ENCODE assay signal across 9 cellular contexts in the genomic region with DNA sequence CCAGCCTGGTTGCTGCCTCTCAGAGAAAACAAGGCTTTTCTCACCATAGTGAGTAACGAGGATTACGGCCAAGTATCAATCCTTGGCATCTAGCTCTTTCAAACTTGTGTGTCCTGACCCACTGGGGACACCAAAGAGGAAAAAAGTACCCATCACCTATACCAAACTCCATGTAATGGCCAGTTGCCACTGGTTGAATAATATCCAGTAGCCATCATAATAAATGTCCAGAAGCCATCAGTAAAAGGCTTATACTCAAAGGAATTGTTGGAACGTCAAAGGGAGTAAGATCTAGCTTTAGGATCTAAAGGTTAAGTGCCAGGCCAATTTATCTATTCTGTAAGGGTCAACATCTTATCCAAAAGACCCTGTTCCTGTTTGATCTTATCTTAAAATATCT.
"Had no signal": no experiment of that assay in that cellular context is flagged by ENCODE, and none has a peak within 500 bp of the region (broad histone marks: within the 10 kb centered on the region; RNA-seq: fewer than 3 reads in every experiment).

No MANE protein-coding gene starts in this region.

- H3K9me3 ChIP-seq: HAP-1 had no signal

- H3K4me1 ChIP-seq: HAP-1 had no signal

- DNase-seq: GM23248, H7, IMR-90, Karpas-422, KBM-7 had no signal

- H3K9ac ChIP-seq: GM23248, KMS-11 had no signal

- H3K27ac ChIP-seq: GM23248, HL-60, KMS-11 had no signal

- ATAC-seq: HCT116 had no signal

- H2AFZ ChIP-seq: GM23248 had no signal

- H3K4me3 ChIP-seq: GM23248, HAP-1 had no signal

- H3K4me2 ChIP-seq: KMS-11 had no signal
